ENCODE assay signal across 15 cellular contexts in genomic region chr5:131389096-131389868, GRCh38.
A peak's percentile ranks its signal among the peaks of the same experiment; 100 is the strongest.
DNase-seq lines count a peak whose midpoint lies in the region; ATAC-seq, FAIRE-seq and TF ChIP-seq lines count a peak whose summit lies in the region.
"Had no signal": no experiment of that assay in that cellular context is flagged by ENCODE, and none has a peak within 500 bp of the region (broad histone marks: within the 10 kb centered on the region; RNA-seq: fewer than 3 reads in every experiment).

No MANE protein-coding gene starts in this region.

- H3K9me3 Mint-ChIP-seq in MCF 10A (ENCODE audit: unreplicated experiment): no peaks in the 10 kb centered on the region
- H3K9me3 Mint-ChIP-seq in activated naive CD4-positive, alpha-beta T cell treated with anti-CD3 and anti-CD28 coated beads, Interleukin-2, amount 50 U/mL, for 24 hours: no peaks in the 10 kb centered on the region
- H3K9me3 Mint-ChIP-seq in stimulated activated naive CD8-positive, alpha-beta T cell treated with anti-CD3 and anti-CD28 coated beads, Interleukin-15, Interleukin-2, amounts not matched to agents 100 ng/mL and 50 ng/mL, for 24 hours: no peaks in the 10 kb centered on the region

- ATAC-seq in HG02798 (IDR thresholded peaks at IDR 0.05; ENCODE audit: poor library complexity, unreplicated experiment): peak; percentile 35
- no peak for ATAC-seq in sciatic nerve

- no peaks in the 10 kb centered on the region for H3K4me1 ChIP-seq in breast epithelium
- peaks cover 3 to 14% of the 10 kb centered on the region in 2 donors for H3K4me1 ChIP-seq in ascending aorta
- H3K4me1 ChIP-seq: BLaER1, HAP-1 had no signal

- intact Hi-C loops in MCF 10A (cut with micrococcal nuclease): no loop called here
- intact Hi-C loops in breast epithelium (cut with DNase I; ENCODE audit: low total_unique reads): no loop called here
- intact Hi-C loops in ascending aorta (cut with DNase I): loop anchor here (10.0 kb wide), 1 partner anchor 124 kb away; the partner anchor contains the start of gene CDC42SE2
- intact Hi-C loops in sciatic nerve (cut with DNase I): no loop called here

- H3K36me3 ChIP-seq in breast epithelium (no peaks in the 10 kb centered on the region), ascending aorta (peaks cover 3 to 6% of the 10 kb centered on the region in 2 donors)

- CTCF ChIA-PET in MCF 10A (lab: Yijun Ruan, JAX): interaction anchor here (0.5 to 1.3 kb wide), 5 partner anchors 11 to 1444 kb away, joined by 3 to 4 read pairs (median 3); no protein-coding TSS in a partner anchor

- BruUV-seq in MCF 10A (replicated peaks; lab: Mats Ljungman, UMichigan): no TSS peak

- FAIRE-seq in RCC 7860 (lab: Jason Lieb, UNC): no peak
- FAIRE-seq: endometrium, G401.6 had no signal

- H3K27me3 Mint-ChIP-seq in MCF 10A (ENCODE audit: insufficient read depth, unreplicated experiment): no peaks in the 10 kb centered on the region
- H3K27me3 Mint-ChIP-seq in activated naive CD4-positive, alpha-beta T cell treated with anti-CD3 and anti-CD28 coated beads, Interleukin-2, amount 50 U/mL, for 24 hours: no peaks in the 10 kb centered on the region
- no peaks in the 10 kb centered on the region for H3K27me3 Mint-ChIP-seq in stimulated activated naive CD8-positive, alpha-beta T cell treated with anti-CD3 and anti-CD28 coated beads, Interleukin-15, Interleukin-2, amounts not matched to agents 100 ng/mL and 50 ng/mL, for 24 hours

- peaks cover 4% of the 10 kb centered on the region for H3K4me1 Mint-ChIP-seq in MCF 10A (ENCODE audit: insufficient read depth, unreplicated experiment)
- H3K4me1 Mint-ChIP-seq in activated naive CD4-positive, alpha-beta T cell treated with anti-CD3 and anti-CD28 coated beads, Interleukin-2, amount 50 U/mL, for 24 hours: peaks cover 85% of the 10 kb centered on the region
- H3K4me1 Mint-ChIP-seq in stimulated activated naive CD8-positive, alpha-beta T cell treated with anti-CD3 and anti-CD28 coated beads, Interleukin-15, Interleukin-2, amounts not matched to agents 100 ng/mL and 50 ng/mL, for 24 hours (ENCODE audit: low read depth): peaks cover 97% of the 10 kb centered on the region

- H3K27me3 ChIP-seq in breast epithelium (no peaks in the 10 kb centered on the region), ascending aorta (no peaks in the 10 kb centered on the region)
- H3K27me3 ChIP-seq: BLaER1, tibial nerve had no signal

- POLR2A ChIA-PET in MCF 10A (lab: Yijun Ruan, JAX): interaction anchor here (1.4 kb wide), 1 partner anchor 10 kb away, joined by 4 read pairs; no protein-coding TSS in a partner anchor

- H3K4me3 ChIP-seq in breast epithelium (no peak overlapping the region), ascending aorta (no peak overlapping the region)
- H3K4me3 ChIP-seq: BLaER1, HAP-1, tibial nerve had no signal

- peak overlapping the region; percentile 13 for H3K27ac Mint-ChIP-seq in MCF 10A (ENCODE audit: low read depth, unreplicated experiment)
- H3K27ac Mint-ChIP-seq in activated naive CD4-positive, alpha-beta T cell treated with anti-CD3 and anti-CD28 coated beads, Interleukin-2, amount 50 U/mL, for 24 hours: peak overlapping the region; percentile 98
- H3K27ac Mint-ChIP-seq in stimulated activated naive CD8-positive, alpha-beta T cell treated with anti-CD3 and anti-CD28 coated beads, Interleukin-15, Interleukin-2, amounts not matched to agents 100 ng/mL and 50 ng/mL, for 24 hours: peak overlapping the region; percentile 93

- H3K9me3 ChIP-seq in breast epithelium: no peaks in the 10 kb centered on the region
- H3K9me3 ChIP-seq in ascending aorta: no peaks in the 10 kb centered on the region
- H3K9me3 ChIP-seq: BLaER1, HAP-1, tibial nerve had no signal

- peaks cover 93% of the 10 kb centered on the region for H3K36me3 Mint-ChIP-seq in MCF 10A (ENCODE audit: insufficient read depth, unreplicated experiment)
- peaks cover 37% of the 10 kb centered on the region for H3K36me3 Mint-ChIP-seq in activated naive CD4-positive, alpha-beta T cell treated with anti-CD3 and anti-CD28 coated beads, Interleukin-2, amount 50 U/mL, for 24 hours
- H3K36me3 Mint-ChIP-seq in stimulated activated naive CD8-positive, alpha-beta T cell treated with anti-CD3 and anti-CD28 coated beads, Interleukin-15, Interleukin-2, amounts not matched to agents 100 ng/mL and 50 ng/mL, for 24 hours (ENCODE audit: low read depth): peaks cover 78% of the 10 kb centered on the region

- DNase-seq in MCF 10A (ENCODE audit: unreplicated experiment) (no peak), breast epithelium (ENCODE audit: low spot score in 2 of 2) (no peak), ascending aorta (ENCODE audit: low spot score in 2 of 2) (no peak), sciatic nerve (ENCODE audit: low spot score) (no peak), RCC 7860 (ENCODE audit: low spot score) (no peak)
- DNase-seq: NCI-H526 treated with DMSO at 0.1 percent for 48 hours, SHP77 treated with DMSO at 0.1 percent for 48 hours had no signal

- H3K4me3 Mint-ChIP-seq in MCF 10A (ENCODE audit: unreplicated experiment): no peak overlapping the region
- peak overlapping the region; percentile 63 for H3K4me3 Mint-ChIP-seq in activated naive CD4-positive, alpha-beta T cell treated with anti-CD3 and anti-CD28 coated beads, Interleukin-2, amount 50 U/mL, for 24 hours
- H3K4me3 Mint-ChIP-seq in stimulated activated naive CD8-positive, alpha-beta T cell treated with anti-CD3 and anti-CD28 coated beads, Interleukin-15, Interleukin-2, amounts not matched to agents 100 ng/mL and 50 ng/mL, for 24 hours: peak overlapping the region; percentile 45

- no peak for TF ChIP-seq POLR2A in breast epithelium (IDR thresholded peaks at IDR 0.05)

- no peak for TF ChIP-seq CTCF in MCF 10A (IDR thresholded peaks at IDR 0.05; ENCODE audit: unreplicated experiment)
- no peak for TF ChIP-seq CTCF in breast epithelium (IDR thresholded peaks at IDR 0.05)
- no peak for TF ChIP-seq CTCF in ascending aorta (IDR thresholded peaks at IDR 0.05)

- H3K27ac ChIP-seq in breast epithelium: no peak overlapping the region
- no peak overlapping the region for H3K27ac ChIP-seq in ascending aorta
- H3K27ac ChIP-seq: BLaER1, tibial nerve had no signal

Comparison
In these comparisons a context has a peak if more than half of its experiments do, and no peak if none do; other contexts are left out.
1. H3K27ac Mint-ChIP-seq: peak in every context shown above with its lines; median percentile 98 in activated naive CD4-positive, alpha-beta T cell treated with anti-CD3 and anti-CD28 coated beads, Interleukin-2, amount 50 U/mL, for 24 hours; 93 in stimulated activated naive CD8-positive, alpha-beta T cell treated with anti-CD3 and anti-CD28 coated beads, Interleukin-15, Interleukin-2, amounts not matched to agents 100 ng/mL and 50 ng/mL, for 24 hours; 13 in MCF 10A.